In the genomic region with DNA sequence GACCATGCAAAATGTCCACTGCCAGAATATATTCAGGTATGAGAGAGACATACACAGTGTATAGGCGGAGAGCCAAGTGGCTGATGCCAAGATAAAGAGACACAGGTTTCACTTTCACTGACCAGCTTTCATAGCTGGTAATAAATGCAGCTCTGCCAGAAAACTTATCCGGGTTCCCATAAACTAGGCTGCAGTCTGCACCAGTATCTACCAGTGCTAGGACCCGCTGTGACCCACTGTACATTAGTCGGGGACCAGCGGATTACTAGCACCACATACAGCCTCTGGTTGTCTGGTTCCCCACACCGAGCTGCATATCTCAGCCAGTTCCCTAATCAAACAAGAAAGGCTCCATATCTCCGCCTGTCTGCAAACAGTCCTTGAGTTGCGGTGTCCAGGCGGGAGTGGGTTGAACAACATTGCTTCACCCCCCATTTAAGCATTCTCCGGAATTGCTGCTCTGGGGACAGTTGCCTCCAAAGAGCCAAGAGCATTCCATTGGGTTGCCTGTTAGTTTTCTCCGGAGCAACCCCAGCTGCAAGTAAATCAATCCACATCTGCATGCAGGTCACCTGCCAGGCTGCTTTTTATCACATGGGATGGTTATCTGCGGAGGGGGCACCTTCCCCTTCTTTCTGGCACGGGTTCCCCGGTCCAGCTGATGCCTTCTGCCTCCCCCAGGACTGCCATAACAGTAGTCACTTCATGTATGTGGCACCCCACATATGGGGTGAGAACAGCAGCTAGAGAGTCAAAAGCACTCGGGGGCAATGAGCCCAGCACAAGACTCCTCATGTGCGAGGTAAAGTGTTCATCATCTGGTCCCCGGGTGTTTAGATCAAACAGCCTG, we compare ENCODE assay signal across 1 cellular context.
TF ChIP-seq lines count a peak whose summit lies in the region.

No MANE protein-coding gene starts in this region.

TF ChIP-seq in HepG2, 621 proteins besides CTCF, POLR2A, EP300 and RAD21 (continued from another document and continues in another):
- TF ChIP-seq, protein P1, sequence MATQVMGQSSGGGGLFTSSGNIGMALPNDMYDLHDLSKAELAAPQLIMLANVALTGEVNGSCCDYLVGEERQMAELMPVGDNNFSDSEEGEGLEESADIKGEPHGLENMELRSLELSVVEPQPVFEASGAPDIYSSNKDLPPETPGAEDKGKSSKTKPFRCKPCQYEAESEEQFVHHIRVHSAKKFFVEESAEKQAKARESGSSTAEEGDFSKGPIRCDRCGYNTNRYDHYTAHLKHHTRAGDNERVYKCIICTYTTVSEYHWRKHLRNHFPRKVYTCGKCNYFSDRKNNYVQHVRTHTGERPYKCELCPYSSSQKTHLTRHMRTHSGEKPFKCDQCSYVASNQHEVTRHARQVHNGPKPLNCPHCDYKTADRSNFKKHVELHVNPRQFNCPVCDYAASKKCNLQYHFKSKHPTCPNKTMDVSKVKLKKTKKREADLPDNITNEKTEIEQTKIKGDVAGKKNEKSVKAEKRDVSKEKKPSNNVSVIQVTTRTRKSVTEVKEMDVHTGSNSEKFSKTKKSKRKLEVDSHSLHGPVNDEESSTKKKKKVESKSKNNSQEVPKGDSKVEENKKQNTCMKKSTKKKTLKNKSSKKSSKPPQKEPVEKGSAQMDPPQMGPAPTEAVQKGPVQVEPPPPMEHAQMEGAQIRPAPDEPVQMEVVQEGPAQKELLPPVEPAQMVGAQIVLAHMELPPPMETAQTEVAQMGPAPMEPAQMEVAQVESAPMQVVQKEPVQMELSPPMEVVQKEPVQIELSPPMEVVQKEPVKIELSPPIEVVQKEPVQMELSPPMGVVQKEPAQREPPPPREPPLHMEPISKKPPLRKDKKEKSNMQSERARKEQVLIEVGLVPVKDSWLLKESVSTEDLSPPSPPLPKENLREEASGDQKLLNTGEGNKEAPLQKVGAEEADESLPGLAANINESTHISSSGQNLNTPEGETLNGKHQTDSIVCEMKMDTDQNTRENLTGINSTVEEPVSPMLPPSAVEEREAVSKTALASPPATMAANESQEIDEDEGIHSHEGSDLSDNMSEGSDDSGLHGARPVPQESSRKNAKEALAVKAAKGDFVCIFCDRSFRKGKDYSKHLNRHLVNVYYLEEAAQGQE (IDR thresholded peaks at IDR 0.05; ENCODE audit: borderline replicate concordance in 1 of 2, low read depth in 1 of 2, low read length in 2 of 2): no peak
- TF ChIP-seq ZNF713 (CRISPR knock-in tag; IDR thresholded peaks at IDR 0.05) (no peak), PAF1 (CRISPR knock-in tag; IDR thresholded peaks at IDR 0.05) (no peak), ZNF891 (CRISPR knock-in tag; IDR thresholded peaks at IDR 0.05) (no peak), SKI (IDR thresholded peaks at IDR 0.05; ENCODE audit: partially characterized antibody) (peak; percentile 88), ZNF501 (CRISPR knock-in tag; IDR thresholded peaks at IDR 0.05) (peak; percentile 39; the same call in 1 of the 2 replicates), CBFB (CRISPR knock-in tag; IDR thresholded peaks at IDR 0.05) (peak; percentile 98), ZNF24 (IDR thresholded peaks at IDR 0.05) (no peak), KAT8 (CRISPR knock-in tag; IDR thresholded peaks at IDR 0.05) (peak; percentile 86), PRMT3 (CRISPR knock-in tag; IDR thresholded peaks at IDR 0.05; ENCODE audit: borderline replicate concordance, low read depth) (no peak), ZSCAN9 (CRISPR knock-in tag; IDR thresholded peaks at IDR 0.05; ENCODE audit: borderline replicate concordance) (peak; percentile 63; the same call in 1 of the 2 replicates), KDM5B (CRISPR knock-in tag; IDR thresholded peaks at IDR 0.05; ENCODE audit: borderline replicate concordance) (no peak), HOXA7 (CRISPR knock-in tag; IDR thresholded peaks at IDR 0.05) (no peak), ZNF251 (CRISPR knock-in tag; IDR thresholded peaks at IDR 0.05) (0 out of 2 replicates have a peak, but pooled peaks have one; percentile 28), ZNF737 (CRISPR knock-in tag; IDR thresholded peaks at IDR 0.05; ENCODE audit: borderline replicate concordance) (no peak), HNRNPLL (IDR thresholded peaks at IDR 0.05; ENCODE audit: low read depth, low read length, poor library complexity, severe bottlenecking) (peak; percentile 29), SOX13 (IDR thresholded peaks at IDR 0.05) (peak; percentile 39; the same call in 1 of the 2 replicates), SOX13 (CRISPR knock-in tag; conservative IDR thresholded peaks at IDR 0.05 in 1 of 2, IDR thresholded peaks at IDR 0.05 in 1 of 2) (peak; percentile 90; a peak in 3 of 4 replicates), TOPORS (CRISPR knock-in tag; IDR thresholded peaks at IDR 0.05) (0 out of 2 replicates have a peak, but pooled peaks have one; percentile 26), FOXO1 (CRISPR knock-in tag; IDR thresholded peaks at IDR 0.05) (peak; percentile 85), ZNF354B (CRISPR knock-in tag; IDR thresholded peaks at IDR 0.05) (no peak), ZNF343 (CRISPR knock-in tag; IDR thresholded peaks at IDR 0.05) (peak; percentile 71; the same call in 1 of the 2 replicates)
- TF ChIP-seq, protein P2, sequence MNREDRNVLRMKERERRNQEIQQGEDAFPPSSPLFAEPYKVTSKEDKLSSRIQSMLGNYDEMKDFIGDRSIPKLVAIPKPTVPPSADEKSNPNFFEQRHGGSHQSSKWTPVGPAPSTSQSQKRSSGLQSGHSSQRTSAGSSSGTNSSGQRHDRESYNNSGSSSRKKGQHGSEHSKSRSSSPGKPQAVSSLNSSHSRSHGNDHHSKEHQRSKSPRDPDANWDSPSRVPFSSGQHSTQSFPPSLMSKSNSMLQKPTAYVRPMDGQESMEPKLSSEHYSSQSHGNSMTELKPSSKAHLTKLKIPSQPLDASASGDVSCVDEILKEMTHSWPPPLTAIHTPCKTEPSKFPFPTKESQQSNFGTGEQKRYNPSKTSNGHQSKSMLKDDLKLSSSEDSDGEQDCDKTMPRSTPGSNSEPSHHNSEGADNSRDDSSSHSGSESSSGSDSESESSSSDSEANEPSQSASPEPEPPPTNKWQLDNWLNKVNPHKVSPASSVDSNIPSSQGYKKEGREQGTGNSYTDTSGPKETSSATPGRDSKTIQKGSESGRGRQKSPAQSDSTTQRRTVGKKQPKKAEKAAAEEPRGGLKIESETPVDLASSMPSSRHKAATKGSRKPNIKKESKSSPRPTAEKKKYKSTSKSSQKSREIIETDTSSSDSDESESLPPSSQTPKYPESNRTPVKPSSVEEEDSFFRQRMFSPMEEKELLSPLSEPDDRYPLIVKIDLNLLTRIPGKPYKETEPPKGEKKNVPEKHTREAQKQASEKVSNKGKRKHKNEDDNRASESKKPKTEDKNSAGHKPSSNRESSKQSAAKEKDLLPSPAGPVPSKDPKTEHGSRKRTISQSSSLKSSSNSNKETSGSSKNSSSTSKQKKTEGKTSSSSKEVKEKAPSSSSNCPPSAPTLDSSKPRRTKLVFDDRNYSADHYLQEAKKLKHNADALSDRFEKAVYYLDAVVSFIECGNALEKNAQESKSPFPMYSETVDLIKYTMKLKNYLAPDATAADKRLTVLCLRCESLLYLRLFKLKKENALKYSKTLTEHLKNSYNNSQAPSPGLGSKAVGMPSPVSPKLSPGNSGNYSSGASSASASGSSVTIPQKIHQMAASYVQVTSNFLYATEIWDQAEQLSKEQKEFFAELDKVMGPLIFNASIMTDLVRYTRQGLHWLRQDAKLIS (CRISPR knock-in tag; IDR thresholded peaks at IDR 0.05): no peak
- TF ChIP-seq, protein P3, sequence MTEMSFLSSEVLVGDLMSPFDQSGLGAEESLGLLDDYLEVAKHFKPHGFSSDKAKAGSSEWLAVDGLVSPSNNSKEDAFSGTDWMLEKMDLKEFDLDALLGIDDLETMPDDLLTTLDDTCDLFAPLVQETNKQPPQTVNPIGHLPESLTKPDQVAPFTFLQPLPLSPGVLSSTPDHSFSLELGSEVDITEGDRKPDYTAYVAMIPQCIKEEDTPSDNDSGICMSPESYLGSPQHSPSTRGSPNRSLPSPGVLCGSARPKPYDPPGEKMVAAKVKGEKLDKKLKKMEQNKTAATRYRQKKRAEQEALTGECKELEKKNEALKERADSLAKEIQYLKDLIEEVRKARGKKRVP (CRISPR knock-in tag; IDR thresholded peaks at IDR 0.05): peak in 1 of 2 experiments; percentile 73; a peak in 2 of 4 replicates
- TF ChIP-seq, protein P4, sequence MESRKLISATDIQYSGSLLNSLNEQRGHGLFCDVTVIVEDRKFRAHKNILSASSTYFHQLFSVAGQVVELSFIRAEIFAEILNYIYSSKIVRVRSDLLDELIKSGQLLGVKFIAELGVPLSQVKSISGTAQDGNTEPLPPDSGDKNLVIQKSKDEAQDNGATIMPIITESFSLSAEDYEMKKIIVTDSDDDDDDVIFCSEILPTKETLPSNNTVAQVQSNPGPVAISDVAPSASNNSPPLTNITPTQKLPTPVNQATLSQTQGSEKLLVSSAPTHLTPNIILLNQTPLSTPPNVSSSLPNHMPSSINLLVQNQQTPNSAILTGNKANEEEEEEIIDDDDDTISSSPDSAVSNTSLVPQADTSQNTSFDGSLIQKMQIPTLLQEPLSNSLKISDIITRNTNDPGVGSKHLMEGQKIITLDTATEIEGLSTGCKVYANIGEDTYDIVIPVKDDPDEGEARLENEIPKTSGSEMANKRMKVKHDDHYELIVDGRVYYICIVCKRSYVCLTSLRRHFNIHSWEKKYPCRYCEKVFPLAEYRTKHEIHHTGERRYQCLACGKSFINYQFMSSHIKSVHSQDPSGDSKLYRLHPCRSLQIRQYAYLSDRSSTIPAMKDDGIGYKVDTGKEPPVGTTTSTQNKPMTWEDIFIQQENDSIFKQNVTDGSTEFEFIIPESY (CRISPR knock-in tag; IDR thresholded peaks at IDR 0.05): 0 out of 2 replicates have a peak, but pooled peaks have one; percentile 40
- TF ChIP-seq, protein P5, sequence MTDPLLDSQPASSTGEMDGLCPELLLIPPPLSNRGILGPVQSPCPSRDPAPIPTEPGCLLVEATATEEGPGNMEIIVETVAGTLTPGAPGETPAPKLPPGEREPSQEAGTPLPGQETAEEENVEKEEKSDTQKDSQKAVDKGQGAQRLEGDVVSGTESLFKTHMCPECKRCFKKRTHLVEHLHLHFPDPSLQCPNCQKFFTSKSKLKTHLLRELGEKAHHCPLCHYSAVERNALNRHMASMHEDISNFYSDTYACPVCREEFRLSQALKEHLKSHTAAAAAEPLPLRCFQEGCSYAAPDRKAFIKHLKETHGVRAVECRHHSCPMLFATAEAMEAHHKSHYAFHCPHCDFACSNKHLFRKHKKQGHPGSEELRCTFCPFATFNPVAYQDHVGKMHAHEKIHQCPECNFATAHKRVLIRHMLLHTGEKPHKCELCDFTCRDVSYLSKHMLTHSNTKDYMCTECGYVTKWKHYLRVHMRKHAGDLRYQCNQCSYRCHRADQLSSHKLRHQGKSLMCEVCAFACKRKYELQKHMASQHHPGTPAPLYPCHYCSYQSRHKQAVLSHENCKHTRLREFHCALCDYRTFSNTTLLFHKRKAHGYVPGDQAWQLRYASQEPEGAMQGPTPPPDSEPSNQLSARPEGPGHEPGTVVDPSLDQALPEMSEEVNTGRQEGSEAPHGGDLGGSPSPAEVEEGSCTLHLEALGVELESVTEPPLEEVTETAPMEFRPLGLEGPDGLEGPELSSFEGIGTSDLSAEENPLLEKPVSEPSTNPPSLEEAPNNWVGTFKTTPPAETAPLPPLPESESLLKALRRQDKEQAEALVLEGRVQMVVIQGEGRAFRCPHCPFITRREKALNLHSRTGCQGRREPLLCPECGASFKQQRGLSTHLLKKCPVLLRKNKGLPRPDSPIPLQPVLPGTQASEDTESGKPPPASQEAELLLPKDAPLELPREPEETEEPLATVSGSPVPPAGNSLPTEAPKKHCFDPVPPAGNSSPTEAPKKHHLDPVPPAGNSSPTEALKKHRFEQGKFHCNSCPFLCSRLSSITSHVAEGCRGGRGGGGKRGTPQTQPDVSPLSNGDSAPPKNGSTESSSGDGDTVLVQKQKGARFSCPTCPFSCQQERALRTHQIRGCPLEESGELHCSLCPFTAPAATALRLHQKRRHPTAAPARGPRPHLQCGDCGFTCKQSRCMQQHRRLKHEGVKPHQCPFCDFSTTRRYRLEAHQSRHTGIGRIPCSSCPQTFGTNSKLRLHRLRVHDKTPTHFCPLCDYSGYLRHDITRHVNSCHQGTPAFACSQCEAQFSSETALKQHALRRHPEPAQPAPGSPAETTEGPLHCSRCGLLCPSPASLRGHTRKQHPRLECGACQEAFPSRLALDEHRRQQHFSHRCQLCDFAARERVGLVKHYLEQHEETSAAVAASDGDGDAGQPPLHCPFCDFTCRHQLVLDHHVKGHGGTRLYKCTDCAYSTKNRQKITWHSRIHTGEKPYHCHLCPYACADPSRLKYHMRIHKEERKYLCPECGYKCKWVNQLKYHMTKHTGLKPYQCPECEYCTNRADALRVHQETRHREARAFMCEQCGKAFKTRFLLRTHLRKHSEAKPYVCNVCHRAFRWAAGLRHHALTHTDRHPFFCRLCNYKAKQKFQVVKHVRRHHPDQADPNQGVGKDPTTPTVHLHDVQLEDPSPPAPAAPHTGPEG (CRISPR knock-in tag; IDR thresholded peaks at IDR 0.05): no peak
- TF ChIP-seq, protein P6, sequence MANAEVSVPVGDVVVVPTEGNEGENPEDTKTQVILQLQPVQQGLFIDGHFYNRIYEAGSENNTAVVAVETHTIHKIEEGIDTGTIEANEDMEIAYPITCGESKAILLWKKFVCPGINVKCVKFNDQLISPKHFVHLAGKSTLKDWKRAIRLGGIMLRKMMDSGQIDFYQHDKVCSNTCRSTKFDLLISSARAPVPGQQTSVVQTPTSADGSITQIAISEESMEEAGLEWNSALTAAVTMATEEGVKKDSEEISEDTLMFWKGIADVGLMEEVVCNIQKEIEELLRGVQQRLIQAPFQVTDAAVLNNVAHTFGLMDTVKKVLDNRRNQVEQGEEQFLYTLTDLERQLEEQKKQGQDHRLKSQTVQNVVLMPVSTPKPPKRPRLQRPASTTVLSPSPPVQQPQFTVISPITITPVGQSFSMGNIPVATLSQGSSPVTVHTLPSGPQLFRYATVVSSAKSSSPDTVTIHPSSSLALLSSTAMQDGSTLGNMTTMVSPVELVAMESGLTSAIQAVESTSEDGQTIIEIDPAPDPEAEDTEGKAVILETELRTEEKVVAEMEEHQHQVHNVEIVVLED (CRISPR knock-in tag; IDR thresholded peaks at IDR 0.05; ENCODE audit: borderline replicate concordance): no peak
- TF ChIP-seq, protein P7, sequence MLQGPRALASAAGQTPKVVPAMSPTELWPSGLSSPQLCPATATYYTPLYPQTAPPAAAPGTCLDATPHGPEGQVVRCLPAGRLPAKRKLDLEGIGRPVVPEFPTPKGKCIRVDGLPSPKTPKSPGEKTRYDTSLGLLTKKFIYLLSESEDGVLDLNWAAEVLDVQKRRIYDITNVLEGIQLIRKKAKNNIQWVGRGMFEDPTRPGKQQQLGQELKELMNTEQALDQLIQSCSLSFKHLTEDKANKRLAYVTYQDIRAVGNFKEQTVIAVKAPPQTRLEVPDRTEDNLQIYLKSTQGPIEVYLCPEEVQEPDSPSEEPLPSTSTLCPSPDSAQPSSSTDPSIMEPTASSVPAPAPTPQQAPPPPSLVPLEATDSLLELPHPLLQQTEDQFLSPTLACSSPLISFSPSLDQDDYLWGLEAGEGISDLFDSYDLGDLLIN (CRISPR knock-in tag; IDR thresholded peaks at IDR 0.05; ENCODE audit: borderline replicate concordance): no peak
- TF ChIP-seq, protein P8, sequence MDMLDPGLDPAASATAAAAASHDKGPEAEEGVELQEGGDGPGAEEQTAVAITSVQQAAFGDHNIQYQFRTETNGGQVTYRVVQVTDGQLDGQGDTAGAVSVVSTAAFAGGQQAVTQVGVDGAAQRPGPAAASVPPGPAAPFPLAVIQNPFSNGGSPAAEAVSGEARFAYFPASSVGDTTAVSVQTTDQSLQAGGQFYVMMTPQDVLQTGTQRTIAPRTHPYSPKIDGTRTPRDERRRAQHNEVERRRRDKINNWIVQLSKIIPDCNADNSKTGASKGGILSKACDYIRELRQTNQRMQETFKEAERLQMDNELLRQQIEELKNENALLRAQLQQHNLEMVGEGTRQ (IDR thresholded peaks at IDR 0.05; ENCODE audit: low read depth, low read length): no peak
- TF ChIP-seq, protein P8 (CRISPR knock-in tag; IDR thresholded peaks at IDR 0.05; ENCODE audit: borderline replicate concordance): no peak
